25 cellular contexts compared by ENCODE assay signal in genomic region chr7:37671871-37672270, GRCh38. TPM values are rescaled to one million over a fixed set of nuclear protein-coding genes. Genes with fewer than 3 reads are reported as not detected.
"Had no signal": no experiment of that assay in that cellular context is flagged by ENCODE, and none has a peak within 500 bp of the region (broad histone marks: within the 10 kb centered on the region; RNA-seq: fewer than 3 reads in every experiment).

No MANE protein-coding gene starts in this region.

- H3K79me2 ChIP-seq: hepatocyte had no signal

- H3K9me3 Mint-ChIP-seq: activated naive CD4-positive, alpha-beta T cell treated with anti-CD3 and anti-CD28 coated beads, Interleukin-2, amount 50 U/mL, for 24 hours; activated T-helper 1 cell treated with anti-CD3 and anti-CD28 coated beads, Interleukin-12 subunit alpha, Interleukin-12 subunit beta, Interleukin-2, Interleukin-4 antibody, amounts not matched to agents 30 ng/mL and 10 ng/mL and 1 ng/mL, durations not matched to agents 14 hours and 24 hours and 36 hours; immature natural killer cell; T-helper 2 cell treated with Interferon-gamma antibody and Interleukin-4, amounts not matched to agents 5 μg/mL and 100 μg/mL, for 36 hours had no signal

- H3K4me3 ChIP-seq: body of pancreas, cardiac muscle cell, hepatocyte, left lung, lung, pancreas, upper lobe of right lung had no signal

- H3K4me3 Mint-ChIP-seq: activated CD8-positive, alpha-beta T cell treated with anti-CD3 and anti-CD28 coated beads, Interleukin-2, amount 10 ng/mL, durations not matched to agents 7 days and 5 days; activated naive CD4-positive, alpha-beta T cell treated with anti-CD3 and anti-CD28 coated beads, Interleukin-2, amount 50 U/mL, for 24 hours; activated T-helper 1 cell treated with anti-CD3 and anti-CD28 coated beads, Interleukin-12 subunit alpha, Interleukin-12 subunit beta, Interleukin-2, Interleukin-4 antibody, amounts not matched to agents 30 ng/mL and 10 ng/mL and 1 ng/mL, durations not matched to agents 14 hours and 24 hours and 36 hours; immature natural killer cell; naive thymus-derived CD4-positive, alpha-beta T cell; T-helper 2 cell treated with Interferon-gamma antibody and Interleukin-4, amounts not matched to agents 5 μg/mL and 100 μg/mL, for 36 hours had no signal

- H2AFZ ChIP-seq: hepatocyte had no signal

- H3K4me2 ChIP-seq: hepatocyte had no signal

- H3K36me3 Mint-ChIP-seq: activated naive CD4-positive, alpha-beta T cell treated with anti-CD3 and anti-CD28 coated beads, Interleukin-2, amount 50 U/mL, for 24 hours; naive thymus-derived CD4-positive, alpha-beta T cell had no signal

- H3K27me3 ChIP-seq: body of pancreas, cardiac muscle cell, hepatocyte, left lung, pancreas, upper lobe of right lung had no signal

- DNase-seq: activated CD4-positive, alpha-beta T cell treated with anti-CD3 and anti-CD28 coated beads for 1 hour; activated CD4-positive, alpha-beta T cell treated with anti-CD3 and anti-CD28 coated beads, Interleukin-2, amount 50 U/mL, for 1 hour; activated CD8-positive, alpha-beta T cell treated with anti-CD3 and anti-CD28 coated beads, Interleukin-2, amount 10 ng/mL, durations not matched to agents 7 days and 5 days; activated gamma-delta T cell; anterior cingulate cortex; body of pancreas; effector CD8-positive, alpha-beta T cell; foreskin melanocyte; immature natural killer cell; left lung; naive thymus-derived CD4-positive, alpha-beta T cell; pancreas; right cardiac atrium; stimulated activated CD4-positive, alpha-beta T cell treated with anti-CD3 and anti-CD28 coated beads, Interleukin-4, amount 100 ng/mL, for 24 hours; stimulated activated naive CD8-positive, alpha-beta T cell treated with anti-CD3 and anti-CD28 coated beads, Interleukin-15, Interleukin-2, amounts not matched to agents 100 U/mL and 50 U/mL, for 24 hours; upper lobe of right lung had no signal

- H3K4me1 Mint-ChIP-seq: activated naive CD4-positive, alpha-beta T cell treated with anti-CD3 and anti-CD28 coated beads, Interleukin-2, amount 50 U/mL, for 24 hours had no signal

- H3K9me3 ChIP-seq: body of pancreas, left lung, pancreas, upper lobe of right lung had no signal

- H3K27ac Mint-ChIP-seq: activated CD8-positive, alpha-beta T cell treated with anti-CD3 and anti-CD28 coated beads, Interleukin-2, amount 10 ng/mL, durations not matched to agents 7 days and 5 days; activated naive CD4-positive, alpha-beta T cell treated with anti-CD3 and anti-CD28 coated beads, Interleukin-2, amount 50 U/mL, for 24 hours; activated T-helper 1 cell treated with anti-CD3 and anti-CD28 coated beads, Interleukin-12 subunit alpha, Interleukin-12 subunit beta, Interleukin-2, Interleukin-4 antibody, amounts not matched to agents 30 ng/mL and 10 ng/mL and 1 ng/mL, durations not matched to agents 14 hours and 24 hours and 36 hours; immature natural killer cell; naive thymus-derived CD4-positive, alpha-beta T cell; T-helper 2 cell treated with Interferon-gamma antibody and Interleukin-4, amounts not matched to agents 5 μg/mL and 100 μg/mL, for 36 hours had no signal

- H3K4me1 ChIP-seq: body of pancreas, pancreas, upper lobe of right lung had no signal

- H3K36me3 ChIP-seq: cardiac muscle cell, left lung, pancreas, upper lobe of right lung had no signal

- H3K27ac ChIP-seq: body of pancreas, cardiac muscle cell, hepatocyte, left lung, pancreas, upper lobe of right lung had no signal

RNA-seq across cellular contexts. Expression of gene GPR141, which starts 11.7 kb away (rescaled TPM):
- total RNA-seq: activated CD8-positive, alpha-beta T cell treated with anti-CD3 and anti-CD28 coated beads, Interleukin-2, amount 10 ng/mL, durations not matched to agents 7 days and 5 days; activated T-helper 1 cell treated with anti-CD3 and anti-CD28 coated beads, Interleukin-12 subunit alpha, Interleukin-12 subunit beta, Interleukin-2, Interleukin-4 antibody, amounts not matched to agents 30 ng/mL and 10 ng/mL and 1 ng/mL, durations not matched to agents 14 hours and 24 hours and 36 hours; chondrocyte; hepatocyte; kidney epithelial cell; pulmonary artery endothelial cell had no signal
